Comparison of ENCODE assay signal across 11 cellular contexts in genomic region chr3:88318067-88318466, GRCh38.
"Had no signal": no experiment of that assay in that cellular context is flagged by ENCODE, and none has a peak within 500 bp of the region (broad histone marks: within the 10 kb centered on the region; RNA-seq: fewer than 3 reads in every experiment).

No MANE protein-coding gene starts in this region.

- H3K4me1 ChIP-seq: HAP-1 had no signal

- H3K27ac ChIP-seq: GM23248 had no signal

- H2AFZ ChIP-seq: GM23248, GM23338 had no signal

- ATAC-seq: GM23338, HCT116 had no signal

- H3K9ac ChIP-seq: GM23248 had no signal

- FAIRE-seq: H1, H54 had no signal

- H3K4me2 ChIP-seq: GM23338 had no signal

- H3K9me3 ChIP-seq: HAP-1 had no signal

- H3K4me3 ChIP-seq: GM23248, GM23338, HAP-1 had no signal

- DNase-seq: GM23248, GOT3, H7, H9, HCEC 1CT, HFFc6 had no signal

- H3K36me3 ChIP-seq: HAP-1 had no signal
